Comparison of ENCODE assay signal across 8 cellular contexts in the genomic region with DNA sequence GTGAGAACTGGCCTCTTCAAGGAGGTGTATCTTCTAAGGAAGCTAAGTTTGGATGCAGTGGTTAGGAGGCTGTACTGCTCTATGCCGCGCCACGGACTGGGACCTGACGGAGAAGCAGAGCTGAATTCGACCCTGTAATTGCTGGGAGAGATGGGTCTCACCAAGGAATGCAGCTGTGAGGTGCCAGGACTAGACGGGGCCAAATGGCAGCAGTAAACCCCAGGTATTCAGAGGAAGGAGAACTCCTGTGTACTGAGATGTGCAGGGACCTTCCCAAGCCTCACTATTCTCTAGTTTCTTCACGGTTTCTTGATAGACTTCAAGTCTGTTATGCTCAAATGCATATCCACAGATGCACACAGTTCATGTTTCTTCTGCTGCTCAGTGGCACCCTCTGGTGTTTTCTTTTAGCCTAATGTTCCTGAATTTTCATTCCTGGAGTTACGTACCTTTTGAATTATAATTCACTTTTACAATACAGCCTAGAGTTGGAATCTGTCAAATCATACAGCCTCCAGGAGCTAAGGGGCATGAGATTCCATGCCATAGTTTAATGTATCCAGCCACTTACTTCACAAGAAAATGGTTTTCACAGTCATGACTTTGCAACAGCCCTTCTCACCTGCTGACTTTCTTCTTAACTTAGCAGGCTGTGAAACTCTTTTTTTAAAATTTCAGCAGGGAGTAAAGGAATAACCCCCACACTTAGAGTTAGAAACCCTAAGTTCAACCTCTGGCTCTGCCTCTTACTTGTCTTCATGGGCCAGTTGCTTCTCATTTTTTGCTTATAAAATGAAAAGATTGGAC.
A peak's percentile ranks its signal among the peaks of the same experiment; 100 is the strongest.
DNase-seq lines count a peak whose midpoint lies in the region; ATAC-seq, FAIRE-seq and TF ChIP-seq lines count a peak whose summit lies in the region.

No MANE protein-coding gene starts in this region.

- ATAC-seq in GM18502 (IDR thresholded peaks at IDR 0.05; ENCODE audit: poor library complexity, unreplicated experiment): no peak

- BruUV-seq in endothelial cell of umbilical vein (replicated peaks; lab: Mats Ljungman, UMichigan): no TSS peak

- H3K79me2 ChIP-seq in endothelial cell of umbilical vein (ENCODE audit: control insufficient read depth, insufficient read depth, low read length) (no peaks in the 10 kb centered on the region), parathyroid adenoma (no peaks in the 10 kb centered on the region)

- dilution Hi-C loops in endothelial cell of umbilical vein (cut with MboI; ENCODE audit: extremely low pct_ligation_motif_present, low sequenced_read_pairs): no loop called here

- H3K4me3 ChIP-seq in endothelial cell of umbilical vein (replicated peaks in 1 of 3; ENCODE audit: insufficient read depth in 1 of 3, low read depth in 1 of 3, low read length in 3 of 3) (no peak overlapping the region), parathyroid adenoma (ENCODE audit: low read depth, low read length) (no peak overlapping the region)

- DNase-seq in NCI-H510A treated with DMSO at 0.1 percent for 48 hours (lab: John Stamatoyannopoulos, UW) (peak; percentile 16), NCI-H510A (lab: John Stamatoyannopoulos, UW) (no peak), NCI-H748 treated with DMSO at 0.1 percent for 48 hours (lab: John Stamatoyannopoulos, UW) (peak; percentile 7), endothelial cell of umbilical vein (ENCODE audit: low read depth, low spot score) (peak; percentile 44), GF-D8 (lab: John Stamatoyannopoulos, UW) (no peak)
- DNase-seq in effector CD8-positive, alpha-beta T cell (lab: John Stamatoyannopoulos, UW): no peak

- intact Hi-C loops in endothelial cell of umbilical vein (cut with micrococcal nuclease): loop anchor here (1.0 to 2.0 kb wide), 4 partner anchors 96 to 240 kb away; no protein-coding TSS in a partner anchor

- H3K9me3 ChIP-seq in endothelial cell of umbilical vein (replicated peaks; ENCODE audit: control insufficient read depth, insufficient read depth, low read length) (no peaks in the 10 kb centered on the region), parathyroid adenoma (ENCODE audit: control insufficient read depth, low read length) (no peaks in the 10 kb centered on the region)

- H3K27me3 ChIP-seq in endothelial cell of umbilical vein (ENCODE audit: control insufficient read depth in 2 of 2, insufficient read depth in 2 of 2, low read length in 2 of 2): peaks cover 59 to 63% of the 10 kb centered on the region in 2 experiments
- no peaks in the 10 kb centered on the region for H3K27me3 ChIP-seq in parathyroid adenoma (ENCODE audit: control insufficient read depth, insufficient read depth, low read length)

- H4K20me1 ChIP-seq in endothelial cell of umbilical vein (replicated peaks; ENCODE audit: control insufficient read depth, extremely low read depth, insufficient read depth, low read length): no peaks in the 10 kb centered on the region

- POLR2A ChIA-PET in endothelial cell of umbilical vein (lab: Charles Lee): no interaction called here

- H2AFZ ChIP-seq in endothelial cell of umbilical vein (ENCODE audit: low read depth, low read length): no peak overlapping the region
- no peak overlapping the region for H2AFZ ChIP-seq in parathyroid adenoma

- H3K4me2 ChIP-seq in endothelial cell of umbilical vein (ENCODE audit: insufficient read depth, low read length) (no peak overlapping the region), parathyroid adenoma (ENCODE audit: low read length) (no peak overlapping the region)

- H3K4me1 ChIP-seq in endothelial cell of umbilical vein (ENCODE audit: control insufficient read depth, extremely low read depth, insufficient read depth, low read length) (no peaks in the 10 kb centered on the region), parathyroid adenoma (no peaks in the 10 kb centered on the region)

- no peaks in the 10 kb centered on the region for H3K36me3 ChIP-seq in endothelial cell of umbilical vein (ENCODE audit: control insufficient read depth in 2 of 2, extremely low read depth in 1 of 2, insufficient read depth in 2 of 2, low read length in 2 of 2)
- no peaks in the 10 kb centered on the region for H3K36me3 ChIP-seq in parathyroid adenoma (ENCODE audit: control insufficient read depth, insufficient read depth, low read length)

- TF ChIP-seq CTCF in endothelial cell of umbilical vein (IDR thresholded peaks at IDR 0.05; ENCODE audit: extremely low read depth in 1 of 2, insufficient read depth in 1 of 2, low read depth in 1 of 2, low read length in 2 of 2) (peak; percentile 26 to 53), parathyroid adenoma (IDR thresholded peaks at IDR 0.05) (peak; percentile 44)

- FAIRE-seq in endothelial cell of umbilical vein (lab: Jason Lieb, UNC): peak; percentile 81

- TF ChIP-seq POLR2A in endothelial cell of umbilical vein (IDR thresholded peaks at IDR 0.05; ENCODE audit: low read depth, low read length): no peak

- H3K9me1 ChIP-seq in endothelial cell of umbilical vein (replicated peaks; ENCODE audit: control insufficient read depth, extremely low read depth, insufficient read depth, low read length): no peaks in the 10 kb centered on the region

- no peak overlapping the region for H3K27ac ChIP-seq in endothelial cell of umbilical vein (ENCODE audit: insufficient read depth, low read depth, low read length)
- no peak overlapping the region for H3K27ac ChIP-seq in parathyroid adenoma

- CTCF ChIA-PET in endothelial cell of umbilical vein (lab: Charles Lee): interaction anchor here (0.6 to 6.0 kb wide), 9 partner anchors 9 to 240 kb away, joined by 3 to 55 read pairs (median 6); no protein-coding TSS in a partner anchor

- no peak overlapping the region for H3K9ac ChIP-seq in endothelial cell of umbilical vein (replicated peaks; ENCODE audit: extremely low read depth, insufficient read depth, low read length)
- no peak overlapping the region for H3K9ac ChIP-seq in parathyroid adenoma

TF ChIP-seq in endothelial cell of umbilical vein, 7 proteins besides CTCF, POLR2A, EP300 and RAD21:
- no peak for TF ChIP-seq EZH2 (IDR thresholded peaks at IDR 0.05; ENCODE audit: borderline replicate concordance, low read depth, low read length, severe bottlenecking)
- no peak for TF ChIP-seq POLR2AphosphoS5 (IDR thresholded peaks at IDR 0.05; ENCODE audit: insufficient read depth, low read depth, low read length)
- no peak for TF ChIP-seq JUN (IDR thresholded peaks at IDR 0.05; ENCODE audit: borderline replicate concordance, insufficient read depth, insufficient read length, low read depth)
- TF ChIP-seq FOS (IDR thresholded peaks at IDR 0.05; ENCODE audit: borderline replicate concordance, insufficient read depth, low read length): no peak
- TF ChIP-seq MYC (IDR thresholded peaks at IDR 0.05; ENCODE audit: low read depth, low read length): no peak
- TF ChIP-seq, protein P1, sequence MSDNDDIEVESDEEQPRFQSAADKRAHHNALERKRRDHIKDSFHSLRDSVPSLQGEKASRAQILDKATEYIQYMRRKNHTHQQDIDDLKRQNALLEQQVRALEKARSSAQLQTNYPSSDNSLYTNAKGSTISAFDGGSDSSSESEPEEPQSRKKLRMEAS (IDR thresholded peaks at IDR 0.05; ENCODE audit: insufficient read depth, insufficient read length): no peak
- TF ChIP-seq GATA2 (IDR thresholded peaks at IDR 0.05; ENCODE audit: insufficient read depth, insufficient read length, low read depth, low read length): no peak

Comparison
In these comparisons a context has a peak if more than half of its experiments do, and no peak if none do; other contexts are left out.
1. DNase-seq: peak in NCI-H510A treated with DMSO at 0.1 percent for 48 hours (single experiment), NCI-H748 treated with DMSO at 0.1 percent for 48 hours (single experiment) and endothelial cell of umbilical vein (single experiment); none in NCI-H510A (single experiment), effector CD8-positive, alpha-beta T cell (single experiment) and GF-D8 (single experiment).